Comparison of ENCODE assay signal across 1 cellular context in the genomic region with DNA sequence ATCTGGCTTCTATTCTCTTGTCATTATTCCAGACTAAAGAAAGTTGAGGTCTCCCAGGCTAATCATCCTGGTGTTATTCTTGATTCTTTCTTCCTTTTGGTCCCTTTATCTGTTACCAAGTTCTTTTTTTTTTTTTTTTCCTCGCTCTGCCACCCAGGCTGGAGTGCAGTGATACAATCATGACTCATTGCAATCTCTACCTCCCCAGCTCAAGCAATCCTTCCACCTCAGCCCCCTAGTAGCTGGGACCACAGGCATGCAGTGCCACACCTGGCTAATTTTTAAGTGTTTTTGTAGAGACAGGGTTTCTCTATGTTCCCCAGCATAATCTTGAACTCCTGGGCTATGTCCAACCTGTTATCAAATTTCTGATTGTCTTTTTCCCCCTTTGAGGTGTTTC.
TF ChIP-seq lines count a peak whose summit lies in the region.

No MANE protein-coding gene starts in this region.

TF ChIP-seq in IMR-90, 13 proteins besides CTCF, POLR2A, EP300 and RAD21 (continued from another document):
- TF ChIP-seq, protein P1, sequence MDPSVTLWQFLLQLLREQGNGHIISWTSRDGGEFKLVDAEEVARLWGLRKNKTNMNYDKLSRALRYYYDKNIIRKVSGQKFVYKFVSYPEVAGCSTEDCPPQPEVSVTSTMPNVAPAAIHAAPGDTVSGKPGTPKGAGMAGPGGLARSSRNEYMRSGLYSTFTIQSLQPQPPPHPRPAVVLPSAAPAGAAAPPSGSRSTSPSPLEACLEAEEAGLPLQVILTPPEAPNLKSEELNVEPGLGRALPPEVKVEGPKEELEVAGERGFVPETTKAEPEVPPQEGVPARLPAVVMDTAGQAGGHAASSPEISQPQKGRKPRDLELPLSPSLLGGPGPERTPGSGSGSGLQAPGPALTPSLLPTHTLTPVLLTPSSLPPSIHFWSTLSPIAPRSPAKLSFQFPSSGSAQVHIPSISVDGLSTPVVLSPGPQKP (IDR thresholded peaks at IDR 0.05; ENCODE audit: borderline replicate concordance, low read depth, low read length): no peak
